14 cellular contexts compared by ENCODE assay signal in the genomic region with DNA sequence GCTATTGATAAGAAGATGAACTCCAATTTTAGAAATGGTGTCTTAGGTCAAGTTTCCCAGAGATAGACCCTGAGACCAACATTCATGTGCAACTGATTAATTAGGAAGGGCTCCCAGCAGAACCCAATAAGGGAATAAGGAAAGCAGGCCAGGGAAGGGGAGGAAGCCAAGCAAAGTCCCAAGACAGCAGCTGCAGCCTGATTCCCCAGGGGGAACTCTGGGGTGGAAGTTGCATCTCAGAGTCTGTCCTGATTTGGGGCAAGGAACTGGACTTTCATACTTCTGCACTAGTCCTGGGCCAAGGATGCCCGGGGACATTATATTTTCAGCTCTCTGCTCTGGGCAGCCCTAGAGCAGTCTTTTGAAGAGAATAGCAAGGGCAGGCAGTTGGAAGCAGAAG.
DNase-seq lines count a peak whose midpoint lies in the region; ATAC-seq and TF ChIP-seq lines count a peak whose summit lies in the region.
"Had no signal": no experiment of that assay in that cellular context is flagged by ENCODE, and none has a peak within 500 bp of the region (broad histone marks: within the 10 kb centered on the region; RNA-seq: fewer than 3 reads in every experiment).

No MANE protein-coding gene starts in this region.

- TF ChIP-seq POLR2A in esophagus muscularis mucosa (IDR thresholded peaks at IDR 0.05; ENCODE audit: low read depth), result no peak

- H3K36me3 ChIP-seq in right atrium auricular region (no peaks in the 10 kb centered on the region), esophagus muscularis mucosa (no peaks in the 10 kb centered on the region), neutrophil (no peaks in the 10 kb centered on the region)
- H3K36me3 ChIP-seq: BLaER1 treated with 17β-estradiol and CSF1 and Interleukin-3, amounts not matched to agents 10 nM and 100 nM; HAP-1 had no signal

- intact Hi-C loops in Right ventricle myocardium inferior (cut with DNase I), result no loop called here
- intact Hi-C loops in esophagus muscularis mucosa (cut with DNase I), result no loop called here

- H3K9me3 ChIP-seq in right atrium auricular region (no peaks in the 10 kb centered on the region), esophagus muscularis mucosa (no peaks in the 10 kb centered on the region), neutrophil (no peaks in the 10 kb centered on the region)
- H3K9me3 ChIP-seq: BLaER1 treated with 17β-estradiol and CSF1 and Interleukin-3, amounts not matched to agents 10 nM and 100 nM; HAP-1 had no signal

- TF ChIP-seq CTCF in right atrium auricular region (IDR thresholded peaks at IDR 0.05) (no peak), esophagus muscularis mucosa (IDR thresholded peaks at IDR 0.05) (no peak), neutrophil (IDR thresholded peaks at IDR 0.05) (no peak)

- H3K27ac ChIP-seq in right atrium auricular region (no peak overlapping the region), esophagus muscularis mucosa (replicated peaks in 1 of 4) (peak overlapping the region in 3 of 4 donors; percentile 37 to 62 (median 53)), neutrophil (peak overlapping the region; percentile 93)
- H3K27ac ChIP-seq: BLaER1 treated with 17β-estradiol and CSF1 and Interleukin-3, amounts not matched to agents 10 nM and 100 nM had no signal

- H3K4me3 ChIP-seq in right atrium auricular region (no peak overlapping the region), esophagus muscularis mucosa (no peak overlapping the region), neutrophil (ENCODE audit: low read depth in 1 of 2, low read length in 1 of 2) (no peak overlapping the region)
- H3K4me3 ChIP-seq: BLaER1 treated with 17β-estradiol and CSF1 and Interleukin-3, amounts not matched to agents 10 nM and 100 nM; GM12878; HAP-1 had no signal

- DNase-seq in Right ventricle myocardium inferior (ENCODE audit: missing footprints) (no peak), right atrium auricular region (ENCODE audit: low spot score) (no peak), LHCN-M2 (ENCODE audit: low read depth) (peak; percentile 58), esophagus muscularis mucosa (ENCODE audit: extremely low spot score) (no peak), NCI-H2107 treated with DMSO at 0.1 percent for 48 hours (lab: John Stamatoyannopoulos, UW; ENCODE audit: unreplicated experiment) (no peak)
- DNase-seq: Calu3; CD8-positive, alpha-beta T cell; DMS79 treated with DMSO at 0.1 percent for 48 hours; GF-D8 had no signal

- TF ChIP-seq EP300 in esophagus muscularis mucosa (IDR thresholded peaks at IDR 0.05), result no peak

- no peaks in the 10 kb centered on the region for H3K27me3 ChIP-seq in right atrium auricular region
- no peaks in the 10 kb centered on the region for H3K27me3 ChIP-seq in esophagus muscularis mucosa
- no peaks in the 10 kb centered on the region for H3K27me3 ChIP-seq in neutrophil
- H3K27me3 ChIP-seq: BLaER1 treated with 17β-estradiol and CSF1 and Interleukin-3, amounts not matched to agents 10 nM and 100 nM had no signal

- WGBS in esophagus muscularis mucosa, result 43% methylated on average over 1 of the region's 1 CpG

- H3K4me1 ChIP-seq in right atrium auricular region (peaks cover 0 to 1% of the 10 kb centered on the region in 2 donors), esophagus muscularis mucosa (peaks cover 5 to 35% (median 28%) of the 10 kb centered on the region in 4 donors), neutrophil (ENCODE audit: control insufficient read depth in 1 of 2, insufficient read depth in 1 of 2, low read depth in 1 of 2, low read length in 1 of 2) (peaks cover 40 to 50% of the 10 kb centered on the region in 2 experiments)
- H3K4me1 ChIP-seq: HAP-1 had no signal

- ATAC-seq in Right ventricle myocardium inferior (peak; percentile 24), HG02759 (IDR thresholded peaks at IDR 0.05; ENCODE audit: unreplicated experiment) (no peak)
- ATAC-seq: CD8-positive, alpha-beta T cell had no signal

Comparison
In these comparisons a context has a peak if more than half of its experiments do, and no peak if none do; other contexts are left out.
1. H3K27ac ChIP-seq: peak in esophagus muscularis mucosa (3 of 4) and neutrophil (single experiment); none in right atrium auricular region (0 of 2).